In genomic region chr6:158323561-158323958, GRCh38 we compare ENCODE assay signal across 12 cellular contexts. TPM values are rescaled to one million over a fixed set of nuclear protein-coding genes. Genes with fewer than 3 reads are reported as not detected.
DNase-seq lines count a peak whose midpoint lies in the region; ATAC-seq and TF ChIP-seq lines count a peak whose summit lies in the region.
"Had no signal": no experiment of that assay in that cellular context is flagged by ENCODE, and none has a peak within 500 bp of the region (broad histone marks: within the 10 kb centered on the region; RNA-seq: fewer than 3 reads in every experiment).

No MANE protein-coding gene starts in this region.

- intact Hi-C loops in MCF 10A (cut with micrococcal nuclease) = no loop called here
- intact Hi-C loops in breast epithelium (cut with DNase I; ENCODE audit: low total_unique reads) = no loop called here

- CTCF ChIA-PET in MCF 10A (lab: Yijun Ruan, JAX) = interaction anchor here (0.7 kb wide), 2 partner anchors 37 to 1651 kb away, joined by 3 read pairs; no protein-coding TSS in a partner anchor

- H3K27me3 Mint-ChIP-seq in MCF 10A (ENCODE audit: insufficient read depth, unreplicated experiment) = no peaks in the 10 kb centered on the region
- H3K27me3 Mint-ChIP-seq in stimulated activated naive CD8-positive, alpha-beta T cell treated with anti-CD3 and anti-CD28 coated beads, Interleukin-15, amount 100 ng/mL, for 72 hours = no peaks in the 10 kb centered on the region
- H3K27me3 Mint-ChIP-seq: dendritic cell treated with granulocyte-macrophage colony-stimulating factor and Interleukin-4, amounts not matched to agents 40 ng/mL and 50 ng/mL, for 4 days had no signal

- H3K4me1 ChIP-seq in breast epithelium = no peaks in the 10 kb centered on the region

- TF ChIP-seq POLR2A in breast epithelium (IDR thresholded peaks at IDR 0.05) (no peak), NB4 (IDR thresholded peaks at IDR 0.05; ENCODE audit: extremely low read depth, insufficient read length) (no peak)

- H3K4me1 Mint-ChIP-seq in MCF 10A (ENCODE audit: insufficient read depth, unreplicated experiment) = peaks cover 51% of the 10 kb centered on the region
- H3K4me1 Mint-ChIP-seq in stimulated activated naive CD8-positive, alpha-beta T cell treated with anti-CD3 and anti-CD28 coated beads, Interleukin-15, amount 100 ng/mL, for 72 hours = peaks cover 55% of the 10 kb centered on the region

- no peak overlapping the region for H3K27ac ChIP-seq in breast epithelium

- H3K4me3 ChIP-seq in breast epithelium (no peak overlapping the region), NB4 (ENCODE audit: low read depth, low read length) (no peak overlapping the region)

- POLR2A ChIA-PET in MCF 10A (lab: Yijun Ruan, JAX) = interaction anchor here (0.7 to 1.2 kb wide), 5 partner anchors 12 to 134 kb away, joined by 3 to 4 read pairs (median 4); no protein-coding TSS in a partner anchor

- H3K36me3 ChIP-seq in breast epithelium = no peaks in the 10 kb centered on the region

- peak overlapping the region; percentile 37 for H3K27ac Mint-ChIP-seq in MCF 10A (ENCODE audit: low read depth, unreplicated experiment)
- H3K27ac Mint-ChIP-seq in stimulated activated naive CD8-positive, alpha-beta T cell treated with anti-CD3 and anti-CD28 coated beads, Interleukin-15, amount 100 ng/mL, for 72 hours = no peak overlapping the region
- H3K27ac Mint-ChIP-seq: dendritic cell treated with granulocyte-macrophage colony-stimulating factor and Interleukin-4, amounts not matched to agents 40 ng/mL and 50 ng/mL, for 4 days had no signal

- H3K9me3 Mint-ChIP-seq in MCF 10A (ENCODE audit: unreplicated experiment) = peaks cover 7% of the 10 kb centered on the region
- no peaks in the 10 kb centered on the region for H3K9me3 Mint-ChIP-seq in stimulated activated naive CD8-positive, alpha-beta T cell treated with anti-CD3 and anti-CD28 coated beads, Interleukin-15, amount 100 ng/mL, for 72 hours
- H3K9me3 Mint-ChIP-seq: dendritic cell treated with granulocyte-macrophage colony-stimulating factor and Interleukin-4, amounts not matched to agents 40 ng/mL and 50 ng/mL, for 4 days had no signal

- no peaks in the 10 kb centered on the region for H3K9me3 ChIP-seq in breast epithelium

- no peaks in the 10 kb centered on the region for H3K27me3 ChIP-seq in breast epithelium

- peak; percentile 40 for ATAC-seq in HG02678 (IDR thresholded peaks at IDR 0.05; ENCODE audit: unreplicated experiment)
- ATAC-seq in stimulated activated naive CD8-positive, alpha-beta T cell treated with anti-CD3 and anti-CD28 coated beads, Interleukin-15, amount 100 ng/mL, for 72 hours = peak; percentile 75

- peaks cover 18% of the 10 kb centered on the region for H3K36me3 Mint-ChIP-seq in MCF 10A (ENCODE audit: insufficient read depth, unreplicated experiment)

- BruUV-seq in MCF 10A (replicated peaks; lab: Mats Ljungman, UMichigan) = no TSS peak

- DNase-seq in MCF 10A (ENCODE audit: unreplicated experiment) (no peak), breast epithelium (ENCODE audit: low spot score in 2 of 2) (no peak), NB4 (ENCODE audit: low read depth) (peak; percentile 24), NCI-H2029 (lab: John Stamatoyannopoulos, UW) (no peak), NCI-H1694 treated with DMSO at 0.1 percent for 48 hours (lab: John Stamatoyannopoulos, UW) (no peak), pons (ENCODE audit: low spot score) (no peak)
- no peak for DNase-seq in stimulated activated naive CD8-positive, alpha-beta T cell treated with anti-CD3 and anti-CD28 coated beads, Interleukin-15, amount 100 ng/mL, for 72 hours
- DNase-seq: activated T-cell treated with anti-CD3 and anti-CD28 coated beads for 4 hours, occipital lobe, SIG-M5 had no signal

- no peak for TF ChIP-seq CTCF in MCF 10A (IDR thresholded peaks at IDR 0.05; ENCODE audit: unreplicated experiment)
- TF ChIP-seq CTCF in breast epithelium (IDR thresholded peaks at IDR 0.05) = no peak
- no peak for TF ChIP-seq CTCF in NB4 (IDR thresholded peaks at IDR 0.05; ENCODE audit: low read depth, low read length)

- H3K4me3 Mint-ChIP-seq in MCF 10A (ENCODE audit: unreplicated experiment) = no peak overlapping the region
- H3K4me3 Mint-ChIP-seq in stimulated activated naive CD8-positive, alpha-beta T cell treated with anti-CD3 and anti-CD28 coated beads, Interleukin-15, amount 100 ng/mL, for 72 hours = no peak overlapping the region
- H3K4me3 Mint-ChIP-seq: dendritic cell treated with granulocyte-macrophage colony-stimulating factor and Interleukin-4, amounts not matched to agents 40 ng/mL and 50 ng/mL, for 4 days had no signal

RNA-seq across cellular contexts. Expression of gene TULP4, which starts 11.3 kb away (rescaled TPM):
- 64.2 and 71.8 TPM in 2 replicates for total RNA-seq in MCF 10A (2022)
- 100 to 1,000 TPM; 104 to 171 (median 112) TPM for total RNA-seq in breast epithelium
